In the genomic region with DNA sequence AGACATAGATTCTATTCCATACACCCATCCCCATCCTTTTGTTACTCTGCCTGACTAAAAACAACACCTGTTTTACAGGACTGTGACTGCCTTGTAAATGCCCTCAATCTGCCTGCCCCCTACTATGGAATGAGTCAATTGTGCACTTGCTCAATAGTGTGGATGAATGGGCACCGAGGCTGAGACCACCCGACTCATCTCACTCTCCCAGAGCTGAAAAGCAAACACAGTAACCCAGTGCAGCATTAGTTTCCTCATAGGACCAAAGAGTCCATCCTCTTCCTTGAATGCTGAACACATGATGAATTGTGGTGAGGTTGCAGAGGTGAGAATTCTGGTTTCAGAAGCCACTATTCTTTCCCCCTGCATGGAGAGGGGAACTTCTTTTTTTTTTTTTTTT, we compare ENCODE assay signal across 24 cellular contexts.
"Had no signal": no experiment of that assay in that cellular context is flagged by ENCODE, and none has a peak within 500 bp of the region (broad histone marks: within the 10 kb centered on the region; RNA-seq: fewer than 3 reads in every experiment).

No MANE protein-coding gene starts in this region.

- H3K36me3 Mint-ChIP-seq: activated naive CD8-positive, alpha-beta T cell; WTC11 had no signal

- H3K27me3 Mint-ChIP-seq: activated naive CD8-positive, alpha-beta T cell had no signal

- DNase-seq: activated CD4-positive, alpha-beta T cell treated with anti-CD3 and anti-CD28 coated beads for 1 hour; activated CD4-positive, alpha-beta T cell treated with anti-CD3 and anti-CD28 coated beads, Interleukin-2, amount 50 U/mL, for 1 hour; activated CD8-positive, alpha-beta T cell treated with anti-CD3 and anti-CD28 coated beads for 36 hours; activated T-cell treated with anti-CD3 and anti-CD28 coated beads, Interleukin-2, amount 50 U/mL, for 4 hours; anterior cingulate cortex; cerebellar nuclear complex; cortex of kidney; heart left ventricle; hypothalamus; left ventricle myocardium inferior; mesendoderm; pancreas; stimulated activated CD4-positive, alpha-beta T cell treated with anti-CD3 and anti-CD28 coated beads, Interleukin-15, amount 100 ng/mL, for 24 hours; stimulated activated CD4-positive, alpha-beta T cell treated with anti-CD3 and anti-CD28 coated beads, Interleukin-2, amount 100 ng/mL, for 24 hours; stimulated activated naive CD4-positive, alpha-beta T cell; T-helper 17 cell; T1000; testis; trophoblast cell had no signal

- ATAC-seq: activated CD8-positive, alpha-beta T cell treated with anti-CD3 and anti-CD28 coated beads for 36 hours; activated T-cell treated with anti-CD3 and anti-CD28 coated beads, Interleukin-2, amount 50 U/mL, for 4 hours; heart left ventricle; pancreas; SK-N-SH treated with all-trans-retinoic acid at 6 μM for 48 hours; T-helper 17 cell; WTC11 had no signal

- H3K27ac Mint-ChIP-seq: activated CD8-positive, alpha-beta T cell treated with anti-CD3 and anti-CD28 coated beads for 36 hours; activated naive CD8-positive, alpha-beta T cell; activated T-helper 2 cell treated with anti-CD3 and anti-CD28 coated beads, Interferon-gamma antibody, Interleukin-2, Interleukin-4, amounts not matched to agents 10 μg/mL and 5 μg/mL and 100 μg/mL, durations not matched to agents 14 hours and 24 hours and 36 hours; nephron; T-helper 17 cell; WTC11 had no signal

- H3K4me1 Mint-ChIP-seq: T-helper 17 cell, WTC11 had no signal

- H3K9me3 Mint-ChIP-seq: activated CD8-positive, alpha-beta T cell treated with anti-CD3 and anti-CD28 coated beads for 36 hours; activated T-cell treated with anti-CD3 and anti-CD28 coated beads, Interleukin-2, amount 50 U/mL, for 4 hours; activated T-helper 2 cell treated with anti-CD3 and anti-CD28 coated beads, Interferon-gamma antibody, Interleukin-2, Interleukin-4, amounts not matched to agents 10 μg/mL and 5 μg/mL and 100 μg/mL, durations not matched to agents 14 hours and 24 hours and 36 hours; nephron; WTC11 had no signal

- H3K4me3 Mint-ChIP-seq: activated CD8-positive, alpha-beta T cell treated with anti-CD3 and anti-CD28 coated beads for 36 hours; activated naive CD8-positive, alpha-beta T cell; activated T-cell treated with anti-CD3 and anti-CD28 coated beads, Interleukin-2, amount 50 U/mL, for 4 hours; nephron; T-helper 17 cell; WTC11 had no signal
